1 cellular context compared by ENCODE assay signal in the genomic region with DNA sequence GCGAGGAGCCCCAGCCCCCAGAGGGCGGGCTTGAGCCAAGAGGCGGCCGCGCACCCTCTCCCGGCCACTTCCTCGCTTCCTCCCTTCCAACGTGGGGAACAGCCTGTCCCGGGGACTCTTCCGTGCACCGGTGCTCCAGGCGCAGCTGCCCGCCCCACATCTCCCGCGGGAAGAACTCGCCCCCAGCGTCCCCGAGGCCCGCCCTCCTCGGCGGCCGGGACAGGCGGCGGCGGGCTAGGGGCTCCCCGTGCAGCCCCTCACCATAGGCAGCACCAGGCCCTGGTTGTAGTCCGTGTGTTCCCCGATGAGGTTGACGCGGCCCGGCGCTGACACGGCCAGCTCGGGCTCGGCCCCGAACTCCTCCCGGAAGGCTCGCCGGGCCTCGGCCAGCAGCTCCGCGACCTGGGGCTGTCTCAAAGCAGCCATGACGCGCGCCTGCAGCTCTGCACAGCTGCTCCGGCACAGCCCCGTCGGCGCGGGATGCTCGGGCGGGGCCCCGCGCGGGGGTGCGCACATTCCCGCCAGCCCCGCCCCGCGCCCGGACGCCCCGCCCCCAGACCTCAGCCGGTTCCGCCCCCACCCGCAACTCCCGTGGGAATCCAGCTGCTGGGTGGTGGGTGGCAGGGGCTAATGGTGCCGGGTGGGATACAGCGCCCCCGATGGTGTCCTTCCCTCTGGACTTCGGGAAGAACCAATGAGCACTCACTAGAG.
TF ChIP-seq lines count a peak whose summit lies in the region.

GALK1 (minus strand) TSS at position 482 of the 711 bp plus-strand sequence; CDS start at position 426, 56 bp downstream.

TF ChIP-seq in HepG2, 621 proteins besides CTCF, POLR2A, EP300 and RAD21 (continued from another document and continues in another):
- TF ChIP-seq XBP1 (CRISPR knock-in tag; IDR thresholded peaks at IDR 0.05) = no peak; the same call in 1 of the 2 replicates
- TF ChIP-seq ZNF225 (CRISPR knock-in tag; IDR thresholded peaks at IDR 0.05) = no peak
- TF ChIP-seq SP1 (IDR thresholded peaks at IDR 0.05) = no peak
- TF ChIP-seq SP1 (CRISPR knock-in tag; IDR thresholded peaks at IDR 0.05) = peak; percentile 80
- peak; percentile 49 for TF ChIP-seq HOXA5 (CRISPR knock-in tag; IDR thresholded peaks at IDR 0.05)
- TF ChIP-seq, protein P1, sequence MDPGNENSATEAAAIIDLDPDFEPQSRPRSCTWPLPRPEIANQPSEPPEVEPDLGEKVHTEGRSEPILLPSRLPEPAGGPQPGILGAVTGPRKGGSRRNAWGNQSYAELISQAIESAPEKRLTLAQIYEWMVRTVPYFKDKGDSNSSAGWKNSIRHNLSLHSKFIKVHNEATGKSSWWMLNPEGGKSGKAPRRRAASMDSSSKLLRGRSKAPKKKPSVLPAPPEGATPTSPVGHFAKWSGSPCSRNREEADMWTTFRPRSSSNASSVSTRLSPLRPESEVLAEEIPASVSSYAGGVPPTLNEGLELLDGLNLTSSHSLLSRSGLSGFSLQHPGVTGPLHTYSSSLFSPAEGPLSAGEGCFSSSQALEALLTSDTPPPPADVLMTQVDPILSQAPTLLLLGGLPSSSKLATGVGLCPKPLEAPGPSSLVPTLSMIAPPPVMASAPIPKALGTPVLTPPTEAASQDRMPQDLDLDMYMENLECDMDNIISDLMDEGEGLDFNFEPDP (CRISPR knock-in tag; conservative IDR thresholded peaks at IDR 0.05) = no peak
- TF ChIP-seq, protein P2, sequence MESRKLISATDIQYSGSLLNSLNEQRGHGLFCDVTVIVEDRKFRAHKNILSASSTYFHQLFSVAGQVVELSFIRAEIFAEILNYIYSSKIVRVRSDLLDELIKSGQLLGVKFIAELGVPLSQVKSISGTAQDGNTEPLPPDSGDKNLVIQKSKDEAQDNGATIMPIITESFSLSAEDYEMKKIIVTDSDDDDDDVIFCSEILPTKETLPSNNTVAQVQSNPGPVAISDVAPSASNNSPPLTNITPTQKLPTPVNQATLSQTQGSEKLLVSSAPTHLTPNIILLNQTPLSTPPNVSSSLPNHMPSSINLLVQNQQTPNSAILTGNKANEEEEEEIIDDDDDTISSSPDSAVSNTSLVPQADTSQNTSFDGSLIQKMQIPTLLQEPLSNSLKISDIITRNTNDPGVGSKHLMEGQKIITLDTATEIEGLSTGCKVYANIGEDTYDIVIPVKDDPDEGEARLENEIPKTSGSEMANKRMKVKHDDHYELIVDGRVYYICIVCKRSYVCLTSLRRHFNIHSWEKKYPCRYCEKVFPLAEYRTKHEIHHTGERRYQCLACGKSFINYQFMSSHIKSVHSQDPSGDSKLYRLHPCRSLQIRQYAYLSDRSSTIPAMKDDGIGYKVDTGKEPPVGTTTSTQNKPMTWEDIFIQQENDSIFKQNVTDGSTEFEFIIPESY (CRISPR knock-in tag; IDR thresholded peaks at IDR 0.05) = no peak
- no peak for TF ChIP-seq ZBTB39 (CRISPR knock-in tag; IDR thresholded peaks at IDR 0.05)
- TF ChIP-seq, protein P3, sequence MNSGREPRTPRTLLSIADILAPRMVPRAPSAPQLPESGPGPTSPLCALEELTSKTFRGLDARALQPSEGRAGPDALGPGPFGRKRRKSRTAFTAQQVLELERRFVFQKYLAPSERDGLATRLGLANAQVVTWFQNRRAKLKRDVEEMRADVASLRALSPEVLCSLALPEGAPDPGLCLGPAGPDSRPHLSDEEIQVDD (CRISPR knock-in tag; IDR thresholded peaks at IDR 0.05; ENCODE audit: borderline replicate concordance) = 0 out of 2 replicates have a peak, but pooled peaks have one; percentile 7
- peak; percentile 39 for TF ChIP-seq KLF12 (CRISPR knock-in tag; IDR thresholded peaks at IDR 0.05; ENCODE audit: borderline replicate concordance)
- peak; percentile 20 for TF ChIP-seq ZNF574 (CRISPR knock-in tag; IDR thresholded peaks at IDR 0.05)
- peak; percentile 43; the same call in 1 of the 2 replicates for TF ChIP-seq THAP9 (CRISPR knock-in tag; IDR thresholded peaks at IDR 0.05; ENCODE audit: borderline replicate concordance)
- TF ChIP-seq ELF3 (CRISPR knock-in tag; IDR thresholded peaks at IDR 0.05) = no peak
- TF ChIP-seq U2AF2 (IDR thresholded peaks at IDR 0.05; ENCODE audit: low read depth, low read length) = no peak
- TF ChIP-seq ZNF589 (CRISPR knock-in tag; conservative IDR thresholded peaks at IDR 0.05) = peak; percentile 37; the same call in 1 of the 2 replicates
- 0 out of 2 replicates have a peak, but pooled peaks have one; percentile 4 for TF ChIP-seq SALL1 (CRISPR knock-in tag; IDR thresholded peaks at IDR 0.05)
- TF ChIP-seq ERF (CRISPR knock-in tag; IDR thresholded peaks at IDR 0.05) = no peak
- no peak for TF ChIP-seq KDM6A (CRISPR knock-in tag; IDR thresholded peaks at IDR 0.05; ENCODE audit: low read depth)
- peak; percentile 44 for TF ChIP-seq ZSCAN31 (CRISPR knock-in tag; IDR thresholded peaks at IDR 0.05; ENCODE audit: low read depth)
- no peak for TF ChIP-seq MED13 (CRISPR knock-in tag; IDR thresholded peaks at IDR 0.05)
- TF ChIP-seq ZHX1 (CRISPR knock-in tag; IDR thresholded peaks at IDR 0.05; ENCODE audit: low read depth) = no peak
- TF ChIP-seq ZNF251 (CRISPR knock-in tag; IDR thresholded peaks at IDR 0.05) = no peak
- no peak for TF ChIP-seq RFX3 (CRISPR knock-in tag; IDR thresholded peaks at IDR 0.05)
- peak; percentile 85; the same call in 1 of the 2 replicates for TF ChIP-seq DZIP1 (CRISPR knock-in tag; IDR thresholded peaks at IDR 0.05)
- peak; percentile 4; the same call in 1 of the 2 replicates for TF ChIP-seq DMAP1 (CRISPR knock-in tag; IDR thresholded peaks at IDR 0.05)
- peak; percentile 30; the same call in 1 of the 2 replicates for TF ChIP-seq MEIS2 (CRISPR knock-in tag; IDR thresholded peaks at IDR 0.05)
- no peak for TF ChIP-seq ZNF337 (CRISPR knock-in tag; IDR thresholded peaks at IDR 0.05; ENCODE audit: borderline replicate concordance, low read depth)
- TF ChIP-seq ZNF280B (CRISPR knock-in tag; IDR thresholded peaks at IDR 0.05; ENCODE audit: borderline replicate concordance) = no peak
- peak; percentile 45; the same call in 1 of the 2 replicates for TF ChIP-seq ZNF563 (CRISPR knock-in tag; IDR thresholded peaks at IDR 0.05)
